ENCODE assay signal across 8 cellular contexts in genomic region chr6:43076093-43076927, GRCh38. TPM values are rescaled to one million over a fixed set of nuclear protein-coding genes. Genes with fewer than 3 reads are reported as not detected.
DNase-seq lines count a peak whose midpoint lies in the region; ATAC-seq and TF ChIP-seq lines count a peak whose summit lies in the region.

TSS of gene PTK7 (plus strand) at chr6:43076314. CDS start at chr6:43076489, 175 bp downstream.

- H3K4me1 Mint-ChIP-seq in activated T-cell treated with anti-CD3 and anti-CD28 coated beads, Interleukin-2, amount 50 U/mL, for 4 hours (ENCODE audit: low read depth), result peaks cover 5% of the 10 kb centered on the region

- H2AFZ ChIP-seq in neuron (ENCODE audit: low read depth, low read length), result peak within 1 kb of the TSS; percentile 73

- H3K27ac ChIP-seq in foreskin keratinocyte, result peak within 1 kb of the TSS; percentile 62

- TF ChIP-seq CTCF in foreskin keratinocyte (conservative IDR thresholded peaks at IDR 0.05), result no peak

- H3K4me3 ChIP-seq in neuron (ENCODE audit: low read length), result peak within 1 kb of the TSS; percentile 94

- H3K4me1 ChIP-seq in foreskin keratinocyte (peaks cover 5% of the 10 kb centered on the region), neuron (ENCODE audit: insufficient read depth, low read length) (peaks cover 24% of the 10 kb centered on the region)

- H3K36me3 Mint-ChIP-seq in activated T-cell treated with anti-CD3 and anti-CD28 coated beads, Interleukin-2, amount 50 U/mL, for 4 hours (ENCODE audit: insufficient read depth), result peaks cover 25% of the 10 kb centered on the region

- peaks cover 11% of the 10 kb centered on the region for H3K36me3 ChIP-seq in neuron (ENCODE audit: insufficient read depth, low read length)

- no peaks in the 10 kb centered on the region for H3K9me3 Mint-ChIP-seq in activated T-cell treated with anti-CD3 and anti-CD28 coated beads, Interleukin-2, amount 50 U/mL, for 4 hours

- DNase-seq in activated CD4-positive, CD25-positive, alpha-beta regulatory T cell treated with anti-CD3 and anti-CD28 coated beads, Interleukin-2, amount 50 U/mL, for 72 hours, result no peak
- DNase-seq in NCI-H2196 treated with DMSO at 0.1 percent for 48 hours (lab: John Stamatoyannopoulos, UW; ENCODE audit: unreplicated experiment), result peak; percentile 44
- peak; percentile 21 for DNase-seq in activated T-cell treated with anti-CD3 and anti-CD28 coated beads, Interleukin-2, amount 50 U/mL, for 4 hours
- no peak for DNase-seq in foreskin keratinocyte
- DNase-seq in pons (ENCODE audit: low spot score), result no peak
- no peak for DNase-seq in inferior parietal cortex (ENCODE audit: extremely low spot score)

- H3K4me3 Mint-ChIP-seq in activated T-cell treated with anti-CD3 and anti-CD28 coated beads, Interleukin-2, amount 50 U/mL, for 4 hours, result peak within 1 kb of the TSS; percentile 55

- ATAC-seq in activated CD4-positive, CD25-positive, alpha-beta regulatory T cell treated with anti-CD3 and anti-CD28 coated beads, Interleukin-2, amount 50 U/mL, for 24 hours, result peak; percentile 41 to 45
- peak; percentile 79 to 85 for ATAC-seq in activated T-cell treated with anti-CD3 and anti-CD28 coated beads, Interleukin-2, amount 50 U/mL, for 4 hours
- peak; percentile 49 for ATAC-seq in foreskin keratinocyte

- H3K27me3 Mint-ChIP-seq in activated T-cell treated with anti-CD3 and anti-CD28 coated beads, Interleukin-2, amount 50 U/mL, for 4 hours (ENCODE audit: low read depth), result peaks cover 28% of the 10 kb centered on the region

- H3K9me3 ChIP-seq in neuron (ENCODE audit: low read length), result no peaks in the 10 kb centered on the region

- H3K27me3 ChIP-seq in foreskin keratinocyte (no peaks in the 10 kb centered on the region), neuron (ENCODE audit: insufficient read depth, low read length) (no peaks in the 10 kb centered on the region)

RNA-seq across cellular contexts. Expression of gene PTK7, which starts in this region (rescaled TPM):
- 1 to 10 TPM; 1.3 to 4.3 (median 1.9) TPM for total RNA-seq in activated T-cell treated with anti-CD3 and anti-CD28 coated beads, Interleukin-2, amount 50 U/mL, for 4 hours
- total RNA-seq in foreskin keratinocyte, result 90.3 and 92.5 TPM in 2 replicates
- polyA plus RNA-seq in foreskin keratinocyte, result 76.2 and 76.7 TPM in 2 replicates

Comparison
In these comparisons a context has a peak if more than half of its experiments do, and no peak if none do; other contexts are left out.
1. RNA of gene PTK7 (total RNA-seq): 90.3 to 92.5 TPM in foreskin keratinocyte; 1.3 to 4.3 TPM in activated T-cell treated with anti-CD3 and anti-CD28 coated beads, Interleukin-2, amount 50 U/mL, for 4 hours; every median in the first group is over 10 times any median in the second.
2. DNase-seq: peak in NCI-H2196 treated with DMSO at 0.1 percent for 48 hours (single experiment) and activated T-cell treated with anti-CD3 and anti-CD28 coated beads, Interleukin-2, amount 50 U/mL, for 4 hours (single experiment); none in activated CD4-positive, CD25-positive, alpha-beta regulatory T cell treated with anti-CD3 and anti-CD28 coated beads, Interleukin-2, amount 50 U/mL, for 72 hours (single experiment), foreskin keratinocyte (0 of 2), pons (single experiment) and inferior parietal cortex (single experiment).
3. Peak in every context shown above with its lines, with median percentiles within 50 percentile points of each other: ATAC-seq.